In genomic region chr3:155304394-155304793, GRCh38 we compare ENCODE assay signal across 22 cellular contexts. TPM values are rescaled to one million over a fixed set of nuclear protein-coding genes. Genes with fewer than 3 reads are reported as not detected.
"Had no signal": no experiment of that assay in that cellular context is flagged by ENCODE, and none has a peak within 500 bp of the region (broad histone marks: within the 10 kb centered on the region; RNA-seq: fewer than 3 reads in every experiment).

No MANE protein-coding gene starts in this region.

- H3K4me1 ChIP-seq: adrenal gland, esophagus squamous epithelium, parathyroid adenoma, spleen had no signal

- FAIRE-seq: astrocyte had no signal

- H3K4me3 ChIP-seq: adrenal gland, esophagus squamous epithelium, spleen had no signal

- H3K9me3 ChIP-seq: adrenal gland, esophagus squamous epithelium, spleen had no signal

- H3K9ac ChIP-seq: parathyroid adenoma had no signal

- H2AFZ ChIP-seq: parathyroid adenoma had no signal

- H3K27me3 ChIP-seq: adrenal gland, esophagus squamous epithelium, spleen had no signal

- H3K36me3 ChIP-seq: adrenal gland, esophagus squamous epithelium, spleen had no signal

- H3K79me2 ChIP-seq: parathyroid adenoma had no signal

- ATAC-seq: activated CD4-positive, CD25-positive, alpha-beta regulatory T cell treated with anti-CD3 and anti-CD28 coated beads, Interleukin-2, amount 50 U/mL, for 24 hours; activated naive CD4-positive, alpha-beta T cell treated with anti-CD3 and anti-CD28 coated beads, Interleukin-2, amount 50 U/mL, for 72 hours; left ventricle myocardium superior; naive thymus-derived CD4-positive, alpha-beta T cell; sciatic nerve; stimulated activated memory B cell treated with anti-CD40 and anti-IgM and Interleukin-4, amounts not matched to agents 10 μg/mL and 1 μg/mL and 100 μg/mL, for 72 hours had no signal

- DNase-seq: activated CD8-positive, alpha-beta memory T cell treated with anti-CD3 and anti-CD28 coated beads for 24 hours; activated CD8-positive, alpha-beta memory T cell treated with anti-CD3 and anti-CD28 coated beads, Interleukin-2, amount 50 U/mL, for 48 hours; activated gamma-delta T cell; adrenal gland; dermis blood vessel endothelial cell; effector memory CD4-positive, alpha-beta T cell; esophagus squamous epithelium; left ventricle myocardium superior; naive thymus-derived CD4-positive, alpha-beta T cell; spleen; stimulated activated CD4-positive, alpha-beta T cell treated with anti-CD3 and anti-CD28 coated beads, Interleukin-4, amount 100 ng/mL, for 4 hours had no signal

- H3K27ac ChIP-seq: adrenal gland, esophagus squamous epithelium, parathyroid adenoma, spleen had no signal

RNA-seq across cellular contexts. Expression of gene STRIT1, which starts 10.9 kb away (rescaled TPM):
- total RNA-seq: activated naive CD4-positive, alpha-beta T cell treated with anti-CD3 and anti-CD28 coated beads, Interleukin-2, amount 50 U/mL, for 72 hours; astrocyte; cerebellum; dermis blood vessel endothelial cell; esophagus squamous epithelium; fibroblast of villous mesenchyme; glomerular endothelial cell; naive thymus-derived CD4-positive, alpha-beta T cell; sciatic nerve; spleen; T-helper 1 cell treated with Interleukin-12 subunit alpha and Interleukin-12 subunit beta and Interleukin-4 antibody, amounts not matched to agents 30 ng/mL and 1 ng/mL, for 36 hours; ureter had no signal
- polyA plus RNA-seq: naive thymus-derived CD4-positive, alpha-beta T cell had no signal
